1 cellular context compared by ENCODE assay signal in the genomic region with DNA sequence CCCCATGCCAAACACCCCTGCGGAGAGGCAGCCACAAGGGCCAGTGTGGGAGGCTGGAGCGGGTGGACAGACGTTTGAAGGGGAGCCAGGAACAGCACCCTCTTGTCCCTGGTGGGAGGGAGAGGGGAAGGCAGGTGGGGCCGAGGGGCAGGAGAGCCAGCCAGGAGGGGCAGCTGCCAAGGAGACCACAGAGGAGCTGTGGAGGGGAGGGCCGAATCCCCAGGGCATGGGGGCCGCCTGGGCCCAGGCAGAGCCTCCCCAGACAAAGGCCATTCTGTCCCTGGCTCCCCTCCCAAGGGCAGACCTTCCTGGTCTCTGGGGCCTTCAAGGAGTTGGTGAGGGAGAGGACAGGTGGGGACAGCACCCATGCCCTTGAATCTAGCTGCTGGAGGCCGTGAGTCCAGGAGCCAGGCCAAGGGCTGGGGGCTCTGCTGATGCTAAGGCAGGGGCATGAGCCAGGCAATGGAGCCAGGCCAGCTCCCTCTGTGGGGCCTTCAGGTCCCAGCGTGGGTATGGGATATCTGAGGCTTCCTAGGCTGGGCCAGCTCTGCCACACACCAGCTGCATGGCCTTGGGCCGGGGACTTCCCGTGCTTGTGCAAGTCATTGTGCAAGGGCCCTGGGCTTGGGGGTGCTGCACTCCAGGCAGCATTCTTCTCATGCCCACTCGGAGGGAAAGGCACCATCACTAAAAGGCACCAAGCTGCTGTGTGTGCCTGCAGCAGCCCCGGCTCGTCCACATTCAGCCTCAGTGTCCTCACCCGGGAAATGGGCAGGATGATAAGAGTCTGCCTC.
TF ChIP-seq lines count a peak whose summit lies in the region.

No MANE protein-coding gene starts in this region.

TF ChIP-seq in HepG2, 621 proteins besides CTCF, POLR2A, EP300 and RAD21 (continues in another document):
- TF ChIP-seq TRIM24 (CRISPR knock-in tag; IDR thresholded peaks at IDR 0.05) (peak; percentile 80; the same call in 1 of the 2 replicates), ZNF350 (CRISPR knock-in tag; IDR thresholded peaks at IDR 0.05; ENCODE audit: borderline replicate concordance, low read depth) (peak; percentile 50; the same call in 1 of the 2 replicates), ZNF335 (CRISPR knock-in tag; IDR thresholded peaks at IDR 0.05) (no peak), MTA1 (CRISPR knock-in tag; IDR thresholded peaks at IDR 0.05; ENCODE audit: borderline replicate concordance) (peak; percentile 39; the same call in 1 of the 2 replicates), JUN (CRISPR knock-in tag; IDR thresholded peaks at IDR 0.05) (no peak), ZNF121 (CRISPR knock-in tag; IDR thresholded peaks at IDR 0.05) (peak; percentile 83), SRSF4 (IDR thresholded peaks at IDR 0.05; ENCODE audit: low read depth, low read length, poor library complexity, severe bottlenecking) (no peak), KLF16 (CRISPR knock-in tag; IDR thresholded peaks at IDR 0.05) (no peak), HDAC1 (CRISPR knock-in tag; IDR thresholded peaks at IDR 0.05) (peak; percentile 47; the same call in 1 of the 2 replicates), DPF2 (CRISPR knock-in tag; IDR thresholded peaks at IDR 0.05; ENCODE audit: borderline replicate concordance, low read depth) (0 out of 2 replicates have a peak, but pooled peaks have one; percentile 9), CREM (IDR thresholded peaks at IDR 0.05) (no peak), CREM (CRISPR knock-in tag; IDR thresholded peaks at IDR 0.05) (no peak), GABPB1 (CRISPR knock-in tag; IDR thresholded peaks at IDR 0.05) (peak; percentile 43; the same call in 1 of the 2 replicates), FOSL2 (CRISPR knock-in tag; IDR thresholded peaks at IDR 0.05) (peak; percentile 26; the same call in 1 of the 2 replicates), ZNF546 (CRISPR knock-in tag; conservative IDR thresholded peaks at IDR 0.05) (no peak), ZFY (CRISPR knock-in tag; IDR thresholded peaks at IDR 0.05) (peak; percentile 32; the same call in 1 of the 2 replicates), MATR3 (CRISPR knock-in tag; IDR thresholded peaks at IDR 0.05) (no peak), CEBPB (IDR thresholded peaks at IDR 0.05; ENCODE audit: borderline replicate concordance, low read depth, low read length) (peak; percentile 98), RXRA (CRISPR knock-in tag; IDR thresholded peaks at IDR 0.05) (peak; percentile 67), RELA (CRISPR knock-in tag; IDR thresholded peaks at IDR 0.05) (peak; percentile 100), HOXA3 (CRISPR knock-in tag; IDR thresholded peaks at IDR 0.05) (0 out of 2 replicates have a peak, but pooled peaks have one; percentile 22), ISL2 (CRISPR knock-in tag; IDR thresholded peaks at IDR 0.05) (0 out of 2 replicates have a peak, but pooled peaks have one; percentile 23), MAZ (IDR thresholded peaks at IDR 0.05; ENCODE audit: borderline replicate concordance, low read depth, low read length) (no peak), MAZ (CRISPR knock-in tag; IDR thresholded peaks at IDR 0.05; ENCODE audit: low read depth) (0 out of 2 replicates have a peak, but pooled peaks have one; percentile 21), SALL2 (CRISPR knock-in tag; IDR thresholded peaks at IDR 0.05) (no peak), NR2F6 (IDR thresholded peaks at IDR 0.05) (no peak), NR2F6 (CRISPR knock-in tag; IDR thresholded peaks at IDR 0.05) (no peak), HNF4A (CRISPR knock-in tag; IDR thresholded peaks at IDR 0.05) (0 out of 2 replicates have a peak, but pooled peaks have one; percentile 14), SOX6 (IDR thresholded peaks at IDR 0.05) (no peak), SOX6 (CRISPR knock-in tag; IDR thresholded peaks at IDR 0.05) (peak; percentile 37; the same call in 1 of the 2 replicates), ELF1 (CRISPR knock-in tag; IDR thresholded peaks at IDR 0.05) (peak; percentile 48; the same call in 1 of the 2 replicates), ZNF460 (CRISPR knock-in tag; IDR thresholded peaks at IDR 0.05; ENCODE audit: borderline replicate concordance) (no peak)
- TF ChIP-seq, protein P1, sequence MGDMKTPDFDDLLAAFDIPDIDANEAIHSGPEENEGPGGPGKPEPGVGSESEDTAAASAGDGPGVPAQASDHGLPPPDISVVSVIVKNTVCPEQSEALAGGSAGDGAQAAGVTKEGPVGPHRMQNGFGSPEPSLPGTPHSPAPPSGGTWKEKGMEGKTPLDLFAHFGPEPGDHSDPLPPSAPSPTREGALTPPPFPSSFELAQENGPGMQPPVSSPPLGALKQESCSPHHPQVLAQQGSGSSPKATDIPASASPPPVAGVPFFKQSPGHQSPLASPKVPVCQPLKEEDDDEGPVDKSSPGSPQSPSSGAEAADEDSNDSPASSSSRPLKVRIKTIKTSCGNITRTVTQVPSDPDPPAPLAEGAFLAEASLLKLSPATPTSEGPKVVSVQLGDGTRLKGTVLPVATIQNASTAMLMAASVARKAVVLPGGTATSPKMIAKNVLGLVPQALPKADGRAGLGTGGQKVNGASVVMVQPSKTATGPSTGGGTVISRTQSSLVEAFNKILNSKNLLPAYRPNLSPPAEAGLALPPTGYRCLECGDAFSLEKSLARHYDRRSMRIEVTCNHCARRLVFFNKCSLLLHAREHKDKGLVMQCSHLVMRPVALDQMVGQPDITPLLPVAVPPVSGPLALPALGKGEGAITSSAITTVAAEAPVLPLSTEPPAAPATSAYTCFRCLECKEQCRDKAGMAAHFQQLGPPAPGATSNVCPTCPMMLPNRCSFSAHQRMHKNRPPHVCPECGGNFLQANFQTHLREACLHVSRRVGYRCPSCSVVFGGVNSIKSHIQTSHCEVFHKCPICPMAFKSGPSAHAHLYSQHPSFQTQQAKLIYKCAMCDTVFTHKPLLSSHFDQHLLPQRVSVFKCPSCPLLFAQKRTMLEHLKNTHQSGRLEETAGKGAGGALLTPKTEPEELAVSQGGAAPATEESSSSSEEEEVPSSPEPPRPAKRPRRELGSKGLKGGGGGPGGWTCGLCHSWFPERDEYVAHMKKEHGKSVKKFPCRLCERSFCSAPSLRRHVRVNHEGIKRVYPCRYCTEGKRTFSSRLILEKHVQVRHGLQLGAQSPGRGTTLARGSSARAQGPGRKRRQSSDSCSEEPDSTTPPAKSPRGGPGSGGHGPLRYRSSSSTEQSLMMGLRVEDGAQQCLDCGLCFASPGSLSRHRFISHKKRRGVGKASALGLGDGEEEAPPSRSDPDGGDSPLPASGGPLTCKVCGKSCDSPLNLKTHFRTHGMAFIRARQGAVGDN (CRISPR knock-in tag; IDR thresholded peaks at IDR 0.05), result peak; percentile 45
- TF ChIP-seq, protein P2, sequence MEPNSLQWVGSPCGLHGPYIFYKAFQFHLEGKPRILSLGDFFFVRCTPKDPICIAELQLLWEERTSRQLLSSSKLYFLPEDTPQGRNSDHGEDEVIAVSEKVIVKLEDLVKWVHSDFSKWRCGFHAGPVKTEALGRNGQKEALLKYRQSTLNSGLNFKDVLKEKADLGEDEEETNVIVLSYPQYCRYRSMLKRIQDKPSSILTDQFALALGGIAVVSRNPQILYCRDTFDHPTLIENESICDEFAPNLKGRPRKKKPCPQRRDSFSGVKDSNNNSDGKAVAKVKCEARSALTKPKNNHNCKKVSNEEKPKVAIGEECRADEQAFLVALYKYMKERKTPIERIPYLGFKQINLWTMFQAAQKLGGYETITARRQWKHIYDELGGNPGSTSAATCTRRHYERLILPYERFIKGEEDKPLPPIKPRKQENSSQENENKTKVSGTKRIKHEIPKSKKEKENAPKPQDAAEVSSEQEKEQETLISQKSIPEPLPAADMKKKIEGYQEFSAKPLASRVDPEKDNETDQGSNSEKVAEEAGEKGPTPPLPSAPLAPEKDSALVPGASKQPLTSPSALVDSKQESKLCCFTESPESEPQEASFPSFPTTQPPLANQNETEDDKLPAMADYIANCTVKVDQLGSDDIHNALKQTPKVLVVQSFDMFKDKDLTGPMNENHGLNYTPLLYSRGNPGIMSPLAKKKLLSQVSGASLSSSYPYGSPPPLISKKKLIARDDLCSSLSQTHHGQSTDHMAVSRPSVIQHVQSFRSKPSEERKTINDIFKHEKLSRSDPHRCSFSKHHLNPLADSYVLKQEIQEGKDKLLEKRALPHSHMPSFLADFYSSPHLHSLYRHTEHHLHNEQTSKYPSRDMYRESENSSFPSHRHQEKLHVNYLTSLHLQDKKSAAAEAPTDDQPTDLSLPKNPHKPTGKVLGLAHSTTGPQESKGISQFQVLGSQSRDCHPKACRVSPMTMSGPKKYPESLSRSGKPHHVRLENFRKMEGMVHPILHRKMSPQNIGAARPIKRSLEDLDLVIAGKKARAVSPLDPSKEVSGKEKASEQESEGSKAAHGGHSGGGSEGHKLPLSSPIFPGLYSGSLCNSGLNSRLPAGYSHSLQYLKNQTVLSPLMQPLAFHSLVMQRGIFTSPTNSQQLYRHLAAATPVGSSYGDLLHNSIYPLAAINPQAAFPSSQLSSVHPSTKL (CRISPR knock-in tag; IDR thresholded peaks at IDR 0.05), result peak; percentile 58
- TF ChIP-seq, protein P3, sequence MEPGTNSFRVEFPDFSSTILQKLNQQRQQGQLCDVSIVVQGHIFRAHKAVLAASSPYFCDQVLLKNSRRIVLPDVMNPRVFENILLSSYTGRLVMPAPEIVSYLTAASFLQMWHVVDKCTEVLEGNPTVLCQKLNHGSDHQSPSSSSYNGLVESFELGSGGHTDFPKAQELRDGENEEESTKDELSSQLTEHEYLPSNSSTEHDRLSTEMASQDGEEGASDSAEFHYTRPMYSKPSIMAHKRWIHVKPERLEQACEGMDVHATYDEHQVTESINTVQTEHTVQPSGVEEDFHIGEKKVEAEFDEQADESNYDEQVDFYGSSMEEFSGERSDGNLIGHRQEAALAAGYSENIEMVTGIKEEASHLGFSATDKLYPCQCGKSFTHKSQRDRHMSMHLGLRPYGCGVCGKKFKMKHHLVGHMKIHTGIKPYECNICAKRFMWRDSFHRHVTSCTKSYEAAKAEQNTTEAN (CRISPR knock-in tag; conservative IDR thresholded peaks at IDR 0.05), result peak; percentile 65; the same call in 1 of the 2 replicates
- TF ChIP-seq, protein P4, sequence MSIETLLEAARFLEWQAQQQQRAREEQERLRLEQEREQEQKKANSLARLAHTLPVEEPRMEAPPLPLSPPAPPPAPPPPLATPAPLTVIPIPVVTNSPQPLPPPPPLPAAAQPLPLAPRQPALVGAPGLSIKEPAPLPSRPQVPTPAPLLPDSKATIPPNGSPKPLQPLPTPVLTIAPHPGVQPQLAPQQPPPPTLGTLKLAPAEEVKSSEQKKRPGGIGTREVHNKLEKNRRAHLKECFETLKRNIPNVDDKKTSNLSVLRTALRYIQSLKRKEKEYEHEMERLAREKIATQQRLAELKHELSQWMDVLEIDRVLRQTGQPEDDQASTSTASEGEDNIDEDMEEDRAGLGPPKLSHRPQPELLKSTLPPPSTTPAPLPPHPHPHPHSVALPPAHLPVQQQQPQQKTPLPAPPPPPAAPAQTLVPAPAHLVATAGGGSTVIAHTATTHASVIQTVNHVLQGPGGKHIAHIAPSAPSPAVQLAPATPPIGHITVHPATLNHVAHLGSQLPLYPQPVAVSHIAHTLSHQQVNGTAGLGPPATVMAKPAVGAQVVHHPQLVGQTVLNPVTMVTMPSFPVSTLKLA (IDR thresholded peaks at IDR 0.05), result no peak
- TF ChIP-seq, protein P5, sequence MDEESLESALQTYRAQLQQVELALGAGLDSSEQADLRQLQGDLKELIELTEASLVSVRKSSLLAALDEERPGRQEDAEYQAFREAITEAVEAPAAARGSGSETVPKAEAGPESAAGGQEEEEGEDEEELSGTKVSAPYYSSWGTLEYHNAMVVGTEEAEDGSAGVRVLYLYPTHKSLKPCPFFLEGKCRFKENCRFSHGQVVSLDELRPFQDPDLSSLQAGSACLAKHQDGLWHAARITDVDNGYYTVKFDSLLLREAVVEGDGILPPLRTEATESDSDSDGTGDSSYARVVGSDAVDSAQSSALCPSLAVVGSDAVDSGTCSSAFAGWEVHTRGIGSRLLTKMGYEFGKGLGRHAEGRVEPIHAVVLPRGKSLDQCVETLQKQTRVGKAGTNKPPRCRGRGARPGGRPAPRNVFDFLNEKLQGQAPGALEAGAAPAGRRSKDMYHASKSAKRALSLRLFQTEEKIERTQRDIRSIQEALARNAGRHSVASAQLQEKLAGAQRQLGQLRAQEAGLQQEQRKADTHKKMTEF (CRISPR knock-in tag; IDR thresholded peaks at IDR 0.05), result peak; percentile 26; the same call in 1 of the 2 replicates
- TF ChIP-seq, protein P6, sequence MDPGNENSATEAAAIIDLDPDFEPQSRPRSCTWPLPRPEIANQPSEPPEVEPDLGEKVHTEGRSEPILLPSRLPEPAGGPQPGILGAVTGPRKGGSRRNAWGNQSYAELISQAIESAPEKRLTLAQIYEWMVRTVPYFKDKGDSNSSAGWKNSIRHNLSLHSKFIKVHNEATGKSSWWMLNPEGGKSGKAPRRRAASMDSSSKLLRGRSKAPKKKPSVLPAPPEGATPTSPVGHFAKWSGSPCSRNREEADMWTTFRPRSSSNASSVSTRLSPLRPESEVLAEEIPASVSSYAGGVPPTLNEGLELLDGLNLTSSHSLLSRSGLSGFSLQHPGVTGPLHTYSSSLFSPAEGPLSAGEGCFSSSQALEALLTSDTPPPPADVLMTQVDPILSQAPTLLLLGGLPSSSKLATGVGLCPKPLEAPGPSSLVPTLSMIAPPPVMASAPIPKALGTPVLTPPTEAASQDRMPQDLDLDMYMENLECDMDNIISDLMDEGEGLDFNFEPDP (CRISPR knock-in tag; conservative IDR thresholded peaks at IDR 0.05), result no peak
- TF ChIP-seq, protein P7, sequence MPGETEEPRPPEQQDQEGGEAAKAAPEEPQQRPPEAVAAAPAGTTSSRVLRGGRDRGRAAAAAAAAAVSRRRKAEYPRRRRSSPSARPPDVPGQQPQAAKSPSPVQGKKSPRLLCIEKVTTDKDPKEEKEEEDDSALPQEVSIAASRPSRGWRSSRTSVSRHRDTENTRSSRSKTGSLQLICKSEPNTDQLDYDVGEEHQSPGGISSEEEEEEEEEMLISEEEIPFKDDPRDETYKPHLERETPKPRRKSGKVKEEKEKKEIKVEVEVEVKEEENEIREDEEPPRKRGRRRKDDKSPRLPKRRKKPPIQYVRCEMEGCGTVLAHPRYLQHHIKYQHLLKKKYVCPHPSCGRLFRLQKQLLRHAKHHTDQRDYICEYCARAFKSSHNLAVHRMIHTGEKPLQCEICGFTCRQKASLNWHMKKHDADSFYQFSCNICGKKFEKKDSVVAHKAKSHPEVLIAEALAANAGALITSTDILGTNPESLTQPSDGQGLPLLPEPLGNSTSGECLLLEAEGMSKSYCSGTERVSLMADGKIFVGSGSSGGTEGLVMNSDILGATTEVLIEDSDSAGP (CRISPR knock-in tag; IDR thresholded peaks at IDR 0.05; ENCODE audit: borderline replicate concordance), result peak; percentile 12; the same call in 1 of the 2 replicates
